In genomic region chr20:58649288-58650180, GRCh38 we compare ENCODE assay signal across 8 cellular contexts. TPM values are rescaled to one million over a fixed set of nuclear protein-coding genes. Genes with fewer than 3 reads are reported as not detected.
DNase-seq lines count a peak whose midpoint lies in the region; ATAC-seq and TF ChIP-seq lines count a peak whose summit lies in the region.

No MANE protein-coding gene starts in this region.

- no peaks in the 10 kb centered on the region for H3K27me3 ChIP-seq in GM06990 (replicated peaks; ENCODE audit: control insufficient read depth, insufficient read depth, low read length)

- no peaks in the 10 kb centered on the region for H3K27me3 Mint-ChIP-seq in effector memory CD8-positive, alpha-beta T cell
- H3K27me3 Mint-ChIP-seq in natural killer cell (ENCODE audit: low read depth in 2 of 2): no peaks in the 10 kb centered on the region

- DNase-seq in GM06990 (ENCODE audit: extremely low read depth, insufficient read length) (peak; percentile 41), natural killer cell (peak; percentile 26), NCI-H1436 (lab: John Stamatoyannopoulos, UW) (no peak), SHP77 treated with DMSO at 0.1 percent for 48 hours (lab: John Stamatoyannopoulos, UW) (no peak)
- DNase-seq in activated CD4-positive, alpha-beta T cell treated with anti-CD3 and anti-CD28 coated beads for 48 hours: peak; percentile 49
- peak; percentile 15 to 39 (median 25) for DNase-seq in effector memory CD8-positive, alpha-beta T cell

- peak overlapping the region; percentile 79 to 81 for H3K4me3 Mint-ChIP-seq in effector memory CD8-positive, alpha-beta T cell
- peak overlapping the region; percentile 88 for H3K4me3 Mint-ChIP-seq in natural killer cell

- H3K9me3 Mint-ChIP-seq in effector memory CD8-positive, alpha-beta T cell: no peaks in the 10 kb centered on the region
- H3K9me3 Mint-ChIP-seq in natural killer cell: no peaks in the 10 kb centered on the region

- ATAC-seq in effector memory CD8-positive, alpha-beta T cell (replicated peaks): peak; percentile 9
- no peak for ATAC-seq in natural killer cell
- ATAC-seq in HG02623 (IDR thresholded peaks at IDR 0.05; ENCODE audit: unreplicated experiment): no peak
- ATAC-seq in GM18858 (IDR thresholded peaks at IDR 0.05; ENCODE audit: unreplicated experiment): no peak

- H3K4me3 ChIP-seq in GM06990 (replicated peaks; ENCODE audit: low read depth, low read length): peak overlapping the region; percentile 96

- H3K36me3 ChIP-seq in GM06990 (ENCODE audit: control insufficient read depth, insufficient read depth, low read length): no peaks in the 10 kb centered on the region

- H3K36me3 Mint-ChIP-seq in effector memory CD8-positive, alpha-beta T cell (ENCODE audit: insufficient read depth): peaks cover 27% of the 10 kb centered on the region
- H3K36me3 Mint-ChIP-seq in natural killer cell: no peaks in the 10 kb centered on the region

- peaks cover 22 to 28% of the 10 kb centered on the region in 2 donors for H3K4me1 Mint-ChIP-seq in effector memory CD8-positive, alpha-beta T cell (ENCODE audit: low read depth in 2 of 2)
- H3K4me1 Mint-ChIP-seq in natural killer cell: peaks cover 33 to 36% of the 10 kb centered on the region in 2 donors

- peak overlapping the region; percentile 76 to 79 for H3K27ac Mint-ChIP-seq in effector memory CD8-positive, alpha-beta T cell
- H3K27ac Mint-ChIP-seq in natural killer cell: peak overlapping the region; percentile 67 to 78

- TF ChIP-seq CTCF in GM06990 (IDR thresholded peaks at IDR 0.05; ENCODE audit: insufficient read depth, low read length, poor library complexity, severe bottlenecking) (no peak), natural killer cell (IDR thresholded peaks at IDR 0.05) (no peak)

- intact Hi-C loops in natural killer cell (cut with micrococcal nuclease): loop anchor here (5.0 to 10.0 kb wide), 4 partner anchors 203 to 1045 kb away; partner anchors contain the start of genes GNAS and GNAS-AS1

RNA-seq across cellular contexts. Expression of gene STX16, which starts 1.5 kb away (rescaled TPM):
- total RNA-seq in natural killer cell: 100 to 1,000 TPM; 136 to 146 (median 143) TPM

RNA-seq across cellular contexts. Expression of gene NPEPL1, which starts 43.1 kb away (rescaled TPM):
- 10 to 100 TPM; 66.0 to 83.7 (median 68.4) TPM for total RNA-seq in natural killer cell

Comparison
In these comparisons a context has a peak if more than half of its experiments do, and no peak if none do; other contexts are left out.
1. DNase-seq: peak in GM06990 (single experiment), activated CD4-positive, alpha-beta T cell treated with anti-CD3 and anti-CD28 coated beads for 48 hours (single experiment), effector memory CD8-positive, alpha-beta T cell (3 of 3) and natural killer cell (single experiment); none in NCI-H1436 (single experiment) and SHP77 treated with DMSO at 0.1 percent for 48 hours (single experiment).